Comparison of ENCODE assay signal across 1 cellular context in genomic region chr16:8674413-8675022, GRCh38.
A peak's percentile ranks its signal among the peaks of the same experiment; 100 is the strongest.
TF ChIP-seq lines count a peak whose summit lies in the region.

ABAT (plus strand) TSS chr16:8674617; CDS start chr16:8735740, 61,123 bp downstream.

TF ChIP-seq in K562, 482 proteins besides CTCF, POLR2A, EP300 and RAD21 (continued from another document):
- peak; percentile 27 for TF ChIP-seq PRDM10 (IDR thresholded peaks at IDR 0.05; ENCODE audit: partially characterized antibody)
- no peak for TF ChIP-seq SMAD3 (CRISPR knock-in tag; conservative IDR thresholded peaks at IDR 0.05)
- TF ChIP-seq ARHGAP35 (IDR thresholded peaks at IDR 0.05; ENCODE audit: partially characterized antibody): no peak
- no peak for TF ChIP-seq SMARCA4 (IDR thresholded peaks at IDR 0.05)
- no peak for TF ChIP-seq ZNF586 (CRISPR knock-in tag; conservative IDR thresholded peaks at IDR 0.05)
- no peak for TF ChIP-seq MECOM (CRISPR knock-in tag; IDR thresholded peaks at IDR 0.05)
- peak; percentile 75 for TF ChIP-seq ZBTB17 (CRISPR knock-in tag; IDR thresholded peaks at IDR 0.05)
- no peak for TF ChIP-seq RNF219 (CRISPR knock-in tag; IDR thresholded peaks at IDR 0.05)
- no peak for TF ChIP-seq CEBPG (CRISPR knock-in tag; IDR thresholded peaks at IDR 0.05)
- TF ChIP-seq CEBPG (tag; conservative IDR thresholded peaks at IDR 0.05 in 1 of 2, IDR thresholded peaks at IDR 0.05 in 1 of 2): no peak
- no peak for TF ChIP-seq SLC30A9 (CRISPR knock-in tag; IDR thresholded peaks at IDR 0.05)
- no peak for TF ChIP-seq ZNF583 (CRISPR knock-in tag; IDR thresholded peaks at IDR 0.05)
- TF ChIP-seq HES1 (IDR thresholded peaks at IDR 0.05; ENCODE audit: low read depth): no peak
- peak; percentile 33 for TF ChIP-seq EGR1 (conservative IDR thresholded peaks at IDR 0.05)
- TF ChIP-seq ZBTB34 (CRISPR knock-in tag; IDR thresholded peaks at IDR 0.05): no peak
- TF ChIP-seq THRB (CRISPR knock-in tag; conservative IDR thresholded peaks at IDR 0.05): no peak
- 0 out of 4 replicates have a peak, but pooled peaks of 1 of the 2 experiments have one; percentile 35 for TF ChIP-seq NRF1 (conservative IDR thresholded peaks at IDR 0.05 in 1 of 2, IDR thresholded peaks at IDR 0.05 in 1 of 2)
- TF ChIP-seq MAZ (CRISPR knock-in tag; conservative IDR thresholded peaks at IDR 0.05 in 1 of 2, IDR thresholded peaks at IDR 0.05 in 1 of 2): peak; percentile 29 to 64; a peak in 1 of 4 replicates
- peak; percentile 85 for TF ChIP-seq VEZF1 (CRISPR knock-in tag; IDR thresholded peaks at IDR 0.05)
- no peak for TF ChIP-seq HNRNPUL1 (IDR thresholded peaks at IDR 0.05; ENCODE audit: low read length)
- TF ChIP-seq CCNT2 (IDR thresholded peaks at IDR 0.05; ENCODE audit: borderline replicate concordance, extremely low read depth, insufficient read length, low read depth, low read length): peak; percentile 20
- peak; percentile 99 for TF ChIP-seq RBM25 (IDR thresholded peaks at IDR 0.05; ENCODE audit: low read depth, low read length, severe bottlenecking)
- no peak for TF ChIP-seq KLF16 (IDR thresholded peaks at IDR 0.05)
TF ChIP-seq in K562: peak in this region for 11.
